Comparison of ENCODE assay signal across 9 cellular contexts in genomic region chr3:89845053-89845452, GRCh38.
"Had no signal": no experiment of that assay in that cellular context is flagged by ENCODE, and none has a peak within 500 bp of the region (broad histone marks: within the 10 kb centered on the region; RNA-seq: fewer than 3 reads in every experiment).

No MANE protein-coding gene starts in this region.

- H3K4me2 ChIP-seq: GM23338 had no signal

- H3K4me3 Mint-ChIP-seq: GM23338, H9 had no signal

- H3K9me3 Mint-ChIP-seq: GM23338 had no signal

- H3K27ac Mint-ChIP-seq: GM23338, H9 had no signal

- H3K4me3 ChIP-seq: GM23338, K562 had no signal

- ATAC-seq: GM23338, K562 had no signal

- DNase-seq: H9, HCEC 1CT, IMR-90, KG1 had no signal

- H2AFZ ChIP-seq: GM23338 had no signal

- FAIRE-seq: H1, H54, HTR-8/SVneo, K562 had no signal
